Comparison of ENCODE assay signal across 9 cellular contexts in the genomic region with DNA sequence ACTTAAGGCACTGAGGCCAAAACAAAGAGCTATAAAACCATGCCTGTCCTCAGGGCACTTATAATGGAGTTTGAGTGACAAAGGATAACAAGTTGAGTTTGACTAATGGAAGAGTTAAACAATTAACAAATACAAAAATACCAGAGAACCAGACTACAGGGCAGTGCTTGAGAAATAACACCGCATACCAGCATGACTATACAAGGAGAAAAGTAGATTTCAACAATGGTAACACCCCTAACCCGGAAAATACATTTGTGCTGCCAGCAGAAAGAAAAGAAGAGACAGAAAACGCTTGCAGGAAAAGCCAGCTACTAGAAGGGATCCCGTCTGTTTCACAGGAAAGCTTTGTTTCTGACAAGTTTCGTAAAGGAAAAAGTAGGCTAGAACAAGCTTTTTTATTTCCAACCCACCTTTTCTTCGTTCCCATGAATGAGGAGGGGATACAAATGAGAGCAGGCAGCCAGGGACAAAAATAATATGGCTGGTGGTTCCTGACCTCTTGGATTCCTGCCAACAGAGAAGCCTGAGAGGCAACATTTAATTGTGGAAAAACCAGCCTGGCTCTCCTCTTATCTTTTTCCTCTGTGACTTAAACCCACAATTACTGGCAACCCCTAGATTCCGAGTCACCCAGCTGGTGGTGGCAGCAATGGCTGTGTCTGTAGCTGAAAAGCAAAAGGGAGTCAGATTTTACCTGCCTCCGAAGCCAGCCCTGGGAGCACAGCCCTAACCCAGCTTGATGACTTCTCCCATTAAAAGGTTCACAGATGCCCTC. TPM values are rescaled to one million over a fixed set of nuclear protein-coding genes. Genes with fewer than 3 reads are reported as not detected.
DNase-seq lines count a peak whose midpoint lies in the region; ATAC-seq and TF ChIP-seq lines count a peak whose summit lies in the region.
"Had no signal": no experiment of that assay in that cellular context is flagged by ENCODE, and none has a peak within 500 bp of the region (broad histone marks: within the 10 kb centered on the region; RNA-seq: fewer than 3 reads in every experiment).

No MANE protein-coding gene starts in this region.

- WGBS in right cardiac atrium = 58% methylated on average over 8 of the region's 8 CpGs
- 59 to 68% methylated on average over 5 to 8 of the region's 8 CpGs for WGBS in transverse colon (ENCODE audit: low coverage in 1 of 2), 2 donors

- TF ChIP-seq EP300 in transverse colon (IDR thresholded peaks at IDR 0.05; ENCODE audit: low read depth) = no peak

- in situ Hi-C loops in transverse colon (cut with MboI; ENCODE audit: low pct_ligation_motif_present in 1 of 4, low pct_unique_long_range_greater_than_20kb in 1 of 4, low sequenced_read_pairs in 3 of 4) = no loop called here

- no peak overlapping the region for H3K4me3 ChIP-seq in right cardiac atrium (ENCODE audit: low read length)
- no peak overlapping the region for H3K4me3 ChIP-seq in transverse colon
- H3K4me3 ChIP-seq: Peyer's patch had no signal

- no peaks in the 10 kb centered on the region for H3K36me3 ChIP-seq in transverse colon
- H3K36me3 ChIP-seq: Peyer's patch had no signal

- TF ChIP-seq POLR2A in transverse colon (IDR thresholded peaks at IDR 0.05) = no peak

- peaks cover 15% of the 10 kb centered on the region for H3K4me1 ChIP-seq in right cardiac atrium (ENCODE audit: control insufficient read depth, insufficient read depth, low read length)
- H3K4me1 ChIP-seq in transverse colon = peaks cover 32 to 69% (median 51%) of the 10 kb centered on the region in 4 donors

- H3K27me3 ChIP-seq in right cardiac atrium (ENCODE audit: control insufficient read depth, insufficient read depth) (no peaks in the 10 kb centered on the region), transverse colon (no peaks in the 10 kb centered on the region)
- H3K27me3 ChIP-seq: Peyer's patch had no signal

- ATAC-seq in right cardiac atrium (peak in 1 of 2 donors; percentile 23), HG03342 (IDR thresholded peaks at IDR 0.05; ENCODE audit: unreplicated experiment) (no peak)

- intact Hi-C loops in right cardiac atrium (cut with DNase I) (no loop called here), transverse colon (cut with DNase I; ENCODE audit: low total_unique reads) (no loop called here)

- TF ChIP-seq CTCF in VCaP (conservative IDR thresholded peaks at IDR 0.05) (no peak), transverse colon (IDR thresholded peaks at IDR 0.05) (no peak)

- peak; percentile 25 for DNase-seq in DMS79 treated with DMSO at 0.1 percent for 48 hours (lab: John Stamatoyannopoulos, UW)
- DNase-seq in DMS79 (lab: John Stamatoyannopoulos, UW) = no peak
- DNase-seq in right cardiac atrium = peak in 1 of 3 donors; percentile 38
- DNase-seq in transverse colon = no peak
- no peak for DNase-seq in activated T-cell treated with anti-CD3 and anti-CD28 coated beads for 4 hours
- DNase-seq in foreskin melanocyte = no peak
- DNase-seq: Peyer's patch had no signal

- peak overlapping the region; percentile 17 for H3K27ac ChIP-seq in VCaP
- peak overlapping the region; percentile 45 for H3K27ac ChIP-seq in right cardiac atrium (ENCODE audit: low read length)
- peak overlapping the region; percentile 71 to 86 (median 82) for H3K27ac ChIP-seq in transverse colon

- H3K9me3 ChIP-seq in right cardiac atrium (ENCODE audit: control insufficient read depth, low read length) = no peaks in the 10 kb centered on the region
- H3K9me3 ChIP-seq in transverse colon = no peaks in the 10 kb centered on the region
- H3K9me3 ChIP-seq: Peyer's patch had no signal

RNA-seq across cellular contexts. Expression of a gene that starts 56.5 kb away (rescaled TPM):
- total RNA-seq in right cardiac atrium = 100 to 1,000 TPM in 3 of 4 donors, 10 to 100 TPM in 1; 73.4 to 102 (median 102) TPM
- polyA plus RNA-seq in right cardiac atrium = 50.9 TPM
- total RNA-seq in transverse colon = 100 to 1,000 TPM in 2 of 4 donors, 10 to 100 TPM in 2; 69.9 to 117 (median 98.7) TPM

Comparison
In these comparisons a context has a peak if more than half of its experiments do, and no peak if none do; other contexts are left out.
1. H3K27ac ChIP-seq: peak in every context shown above with its lines; median percentile 82 in transverse colon; 45 in right cardiac atrium; 17 in VCaP.